In the genomic region with DNA sequence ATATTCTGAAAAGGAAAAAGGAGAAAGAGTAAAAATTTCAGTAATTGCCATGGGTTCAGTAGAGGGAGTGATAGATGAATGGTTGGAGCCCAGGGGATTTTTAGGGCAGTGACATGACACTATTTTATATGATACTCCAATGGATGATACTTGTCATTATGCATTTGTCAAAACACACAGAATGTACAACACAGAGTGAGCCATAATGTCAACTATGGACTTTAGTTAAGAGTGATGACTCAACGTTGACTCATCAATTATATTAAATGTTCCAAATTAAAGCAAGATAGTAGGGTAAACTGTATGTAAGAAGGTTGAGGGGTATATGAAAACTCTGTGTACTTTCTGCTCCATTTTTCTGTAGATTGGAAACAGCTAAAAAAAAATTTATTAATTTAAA, we compare ENCODE assay signal across 17 cellular contexts.
DNase-seq lines count a peak whose midpoint lies in the region; ATAC-seq, FAIRE-seq and TF ChIP-seq lines count a peak whose summit lies in the region.
"Had no signal": no experiment of that assay in that cellular context is flagged by ENCODE, and none has a peak within 500 bp of the region (broad histone marks: within the 10 kb centered on the region; RNA-seq: fewer than 3 reads in every experiment).

No MANE protein-coding gene starts in this region.

- TF ChIP-seq CTCF in MCF 10A (IDR thresholded peaks at IDR 0.05; ENCODE audit: unreplicated experiment) (no peak), breast epithelium (IDR thresholded peaks at IDR 0.05) (no peak), PC-3 (conservative IDR thresholded peaks at IDR 0.05; ENCODE audit: low read depth, low read length) (no peak), bronchial epithelial cell (IDR thresholded peaks at IDR 0.05; ENCODE audit: insufficient read depth, low read length, severe bottlenecking) (no peak)

- no peaks in the 10 kb centered on the region for H3K27me3 ChIP-seq in breast epithelium
- no peaks in the 10 kb centered on the region for H3K27me3 ChIP-seq in PC-3 (ENCODE audit: low read length)
- H3K27me3 ChIP-seq in bronchial epithelial cell (ENCODE audit: control insufficient read depth, insufficient read depth, low read length), result no peaks in the 10 kb centered on the region

- POLR2A ChIA-PET in MCF 10A (lab: Yijun Ruan, JAX) (no interaction called here), PC-3 (lab: Charles Lee; ENCODE audit: unreplicated experiment) (no interaction called here)

- peak; percentile 52 for DNase-seq in MCF 10A (ENCODE audit: unreplicated experiment)
- DNase-seq in breast epithelium (ENCODE audit: low spot score in 2 of 2), result no peak
- peak; percentile 95 for DNase-seq in PC-3
- DNase-seq in bronchial epithelial cell (ENCODE audit: low read depth), result peak; percentile 81
- DNase-seq: CD4-positive, alpha-beta T cell; NCI-H1436 treated with DMSO at 0.1 percent for 48 hours; NCI-H446; T-helper 1 cell had no signal

- H3K27ac ChIP-seq in breast epithelium (no peak overlapping the region), PC-3 (ENCODE audit: low read length) (peak overlapping the region; percentile 16)
- H3K27ac ChIP-seq: SK-N-MC had no signal

- no peaks in the 10 kb centered on the region for H3K27me3 Mint-ChIP-seq in MCF 10A (ENCODE audit: insufficient read depth, unreplicated experiment)
- H3K27me3 Mint-ChIP-seq: B cell; CD4-positive, alpha-beta T cell; IgD-negative memory B cell had no signal

- intact Hi-C loops in MCF 10A (cut with micrococcal nuclease), result no loop called here
- intact Hi-C loops in breast epithelium (cut with DNase I; ENCODE audit: low total_unique reads), result no loop called here
- intact Hi-C loops in PC-3 (cut with micrococcal nuclease), result no loop called here

- H3K9me3 Mint-ChIP-seq in MCF 10A (ENCODE audit: unreplicated experiment), result peaks cover 12% of the 10 kb centered on the region

- no peak for FAIRE-seq in bronchial epithelial cell (lab: Jason Lieb, UNC)
- FAIRE-seq: D721Med had no signal

- H3K4me1 ChIP-seq in breast epithelium (no peaks in the 10 kb centered on the region), PC-3 (ENCODE audit: insufficient read depth, low read length) (0 out of 2 replicates have a peak, but pooled peaks cover 7% of the 10 kb centered on the region)
- H3K4me1 ChIP-seq: HAP-1 had no signal

- no peak overlapping the region for H3K4me2 ChIP-seq in PC-3 (ENCODE audit: low read length)

- no peak overlapping the region for H2AFZ ChIP-seq in PC-3 (ENCODE audit: low read length)

- H3K4me3 Mint-ChIP-seq in MCF 10A (ENCODE audit: unreplicated experiment), result no peak overlapping the region
- H3K4me3 Mint-ChIP-seq: B cell; CD4-positive, alpha-beta T cell; IgD-negative memory B cell had no signal

- no peak overlapping the region for H3K27ac Mint-ChIP-seq in MCF 10A (ENCODE audit: low read depth, unreplicated experiment)
- H3K27ac Mint-ChIP-seq: B cell; CD4-positive, alpha-beta T cell; IgD-negative memory B cell had no signal

- no peak overlapping the region for H3K9ac ChIP-seq in PC-3 (ENCODE audit: low read length)

- BruUV-seq in MCF 10A (replicated peaks; lab: Mats Ljungman, UMichigan) (no TSS peak), PC-3 (replicated peaks; lab: Mats Ljungman, UMichigan) (no TSS peak)

- peak; percentile 96 for ATAC-seq in PC-3
- no peak for ATAC-seq in GM18505 (IDR thresholded peaks at IDR 0.05; ENCODE audit: unreplicated experiment)
- ATAC-seq in HG03442 (IDR thresholded peaks at IDR 0.05; ENCODE audit: unreplicated experiment), result no peak
- ATAC-seq in GM18909 (IDR thresholded peaks at IDR 0.05; ENCODE audit: poor library complexity, unreplicated experiment), result no peak
- no peak for ATAC-seq in HG03432 (IDR thresholded peaks at IDR 0.05; ENCODE audit: unreplicated experiment)

- peaks cover 5% of the 10 kb centered on the region for H3K4me1 Mint-ChIP-seq in MCF 10A (ENCODE audit: insufficient read depth, unreplicated experiment)
- H3K4me1 Mint-ChIP-seq: B cell, IgD-negative memory B cell had no signal

- no peaks in the 10 kb centered on the region; the same call in 1 of the 2 replicates for H4K20me1 ChIP-seq in PC-3 (ENCODE audit: low read length)

- no peaks in the 10 kb centered on the region for H3K79me2 ChIP-seq in PC-3 (ENCODE audit: low read length)

- TF ChIP-seq POLR2A in breast epithelium (IDR thresholded peaks at IDR 0.05) (no peak), GM18505 (IDR thresholded peaks at IDR 0.05; ENCODE audit: borderline replicate concordance, extremely low read depth, insufficient read depth, insufficient read length) (no peak)

- H3K4me3 ChIP-seq in breast epithelium (no peak overlapping the region), PC-3 (ENCODE audit: low read length) (no peak overlapping the region), bronchial epithelial cell (ENCODE audit: low read depth, low read length) (no peak overlapping the region)
- H3K4me3 ChIP-seq: HAP-1, SK-N-MC had no signal

- H3K36me3 ChIP-seq in breast epithelium, result no peaks in the 10 kb centered on the region
- H3K36me3 ChIP-seq in PC-3 (ENCODE audit: low read depth, low read length), result no peaks in the 10 kb centered on the region
- H3K36me3 ChIP-seq in bronchial epithelial cell (ENCODE audit: control insufficient read depth, insufficient read depth, low read length), result no peaks in the 10 kb centered on the region
- H3K36me3 ChIP-seq: HAP-1 had no signal

- H3F3A ChIP-seq in PC-3 (ENCODE audit: low read length, unreplicated experiment), result no peaks in the 10 kb centered on the region

- H3K9me3 ChIP-seq in breast epithelium (peaks cover 0 to 4% of the 10 kb centered on the region in 2 donors), PC-3 (ENCODE audit: low read length) (no peaks in the 10 kb centered on the region)
- H3K9me3 ChIP-seq: HAP-1 had no signal

- CTCF ChIA-PET in MCF 10A (lab: Yijun Ruan, JAX), result interaction anchor here (1.0 kb wide), 1 partner anchor 94 kb away, joined by 3 read pairs; no protein-coding TSS in a partner anchor
- CTCF ChIA-PET in PC-3 (lab: Charles Lee), result no interaction called here

- no peaks in the 10 kb centered on the region for H3K36me3 Mint-ChIP-seq in MCF 10A (ENCODE audit: insufficient read depth, unreplicated experiment)

- no peaks in the 10 kb centered on the region for H3K9me2 ChIP-seq in PC-3 (replicated peaks; ENCODE audit: low read length)

Comparison
In these comparisons a context has a peak if more than half of its experiments do, and no peak if none do; other contexts are left out.
1. DNase-seq: peak in MCF 10A (single experiment), PC-3 (single experiment) and bronchial epithelial cell (single experiment); none in breast epithelium (0 of 2).